In genomic region chrX:70433848-70434351, GRCh38 we compare ENCODE assay signal across 8 cellular contexts. TPM values are rescaled to one million over a fixed set of nuclear protein-coding genes. Genes with fewer than 3 reads are reported as not detected.
DNase-seq lines count a peak whose midpoint lies in the region; ATAC-seq and TF ChIP-seq lines count a peak whose summit lies in the region.

No MANE protein-coding gene starts in this region.

- H3K9me3 ChIP-seq in ectodermal cell (ENCODE audit: control insufficient read depth, low read length) = no peaks in the 10 kb centered on the region

- peak overlapping the region; percentile 86 for H3K4me3 Mint-ChIP-seq in activated CD4-positive, alpha-beta memory T cell treated with anti-CD3 and anti-CD28 coated beads for 36 hours
- peak overlapping the region; percentile 91 for H3K4me3 Mint-ChIP-seq in memory B cell

- TF ChIP-seq CTCF in AG09309 (IDR thresholded peaks at IDR 0.05; ENCODE audit: control insufficient read depth, insufficient read depth, low read depth, low read length, missing control alignments) = peak; percentile 75

- peak; percentile 48 for ATAC-seq in GM18873 (IDR thresholded peaks at IDR 0.05; ENCODE audit: low FRiP score, unreplicated experiment)
- peak; percentile 57 for ATAC-seq in HG03139 (IDR thresholded peaks at IDR 0.05; ENCODE audit: unreplicated experiment)
- peak; percentile 82 for ATAC-seq in memory B cell (ENCODE audit: low read depth)

- no peaks in the 10 kb centered on the region for H3K9me3 Mint-ChIP-seq in activated CD4-positive, alpha-beta memory T cell treated with anti-CD3 and anti-CD28 coated beads for 36 hours
- no peaks in the 10 kb centered on the region for H3K9me3 Mint-ChIP-seq in memory B cell

- peaks cover 12% of the 10 kb centered on the region for H3K4me1 ChIP-seq in ectodermal cell (ENCODE audit: control insufficient read depth, insufficient read depth, low read length)

- H3K4me1 Mint-ChIP-seq in activated CD4-positive, alpha-beta memory T cell treated with anti-CD3 and anti-CD28 coated beads for 36 hours (ENCODE audit: low read depth) = peaks cover 7% of the 10 kb centered on the region
- peaks cover 14% of the 10 kb centered on the region for H3K4me1 Mint-ChIP-seq in memory B cell

- POLR2A ChIA-PET in activated CD4-positive, alpha-beta memory T cell treated with anti-CD3 and anti-CD28 coated beads for 36 hours (lab: Charles Lee) = interaction anchor here (0.7 to 1.6 kb wide), 4 partner anchors 11 to 300 kb away, joined by 3 to 5 read pairs (median 4); partner anchors contain the start of genes DLG3, IGBP1, KIF4A and PDZD11

- H3K27me3 Mint-ChIP-seq in activated CD4-positive, alpha-beta memory T cell treated with anti-CD3 and anti-CD28 coated beads for 36 hours = peaks cover 2% of the 10 kb centered on the region
- H3K27me3 Mint-ChIP-seq in memory B cell = peaks cover 2% of the 10 kb centered on the region

- H3K36me3 Mint-ChIP-seq in activated CD4-positive, alpha-beta memory T cell treated with anti-CD3 and anti-CD28 coated beads for 36 hours = no peaks in the 10 kb centered on the region
- no peaks in the 10 kb centered on the region for H3K36me3 Mint-ChIP-seq in memory B cell

- H3K27ac Mint-ChIP-seq in activated CD4-positive, alpha-beta memory T cell treated with anti-CD3 and anti-CD28 coated beads for 36 hours = peak overlapping the region; percentile 80
- peak overlapping the region; percentile 92 for H3K27ac Mint-ChIP-seq in memory B cell

- 1% methylated on average over 37 of the region's 37 CpGs for WGBS in ectodermal cell, 2 experiments

- H3K27me3 ChIP-seq in ectodermal cell (ENCODE audit: control insufficient read depth, insufficient read depth, low read length, poor library complexity, severe bottlenecking) = no peaks in the 10 kb centered on the region

- H3K36me3 ChIP-seq in ectodermal cell (ENCODE audit: control insufficient read depth, insufficient read depth, low read length) = no peaks in the 10 kb centered on the region

- intact Hi-C loops in activated CD4-positive, alpha-beta memory T cell treated with anti-CD3 and anti-CD28 coated beads for 36 hours (cut with micrococcal nuclease) = loop anchor here (1.0 kb wide), 4 partner anchors 98 to 301 kb away; partner anchors contain the start of genes IGBP1 and KIF4A

- H3K4me3 ChIP-seq in AG09309 (ENCODE audit: control insufficient read depth, low read depth, low read length) = peak overlapping the region; percentile 65
- peak overlapping the region; percentile 63 for H3K4me3 ChIP-seq in ectodermal cell (ENCODE audit: insufficient read depth, low read depth, low read length)

- DNase-seq in AG09309 (ENCODE audit: low read depth) = no peak
- DNase-seq in NCI-H69 (lab: John Stamatoyannopoulos, UW) = peak; percentile 80
- DNase-seq in activated CD4-positive, alpha-beta memory T cell treated with anti-CD3 and anti-CD28 coated beads for 36 hours = peak; percentile 83
- DNase-seq in memory B cell (ENCODE audit: low spot score in 2 of 2) = peak; percentile 59 to 62
- DNase-seq in stimulated activated CD8-positive, alpha-beta memory T cell treated with anti-CD3 and anti-CD28 coated beads, Interleukin-15, amount 100 ng/mL, for 48 hours (ENCODE audit: low read depth in 2 of 2) = peak; percentile 53 to 57

- peak overlapping the region; percentile 74 for H3K27ac ChIP-seq in ectodermal cell (ENCODE audit: insufficient read depth, low read depth, low read length, poor library complexity, severe bottlenecking)

- CTCF ChIA-PET in activated CD4-positive, alpha-beta memory T cell treated with anti-CD3 and anti-CD28 coated beads for 36 hours (lab: Charles Lee) = interaction anchor here (0.8 to 2.3 kb wide), 5 partner anchors 10 to 300 kb away, joined by 3 to 14 read pairs (median 5); partner anchors contain the start of genes GDPD2, KIF4A and PDZD11

RNA-seq across cellular contexts. Expression of gene DLG3, which starts 10.7 kb away (rescaled TPM):
- total RNA-seq in activated CD4-positive, alpha-beta memory T cell treated with anti-CD3 and anti-CD28 coated beads for 36 hours = 10 to 100 TPM; 25.4 to 25.5 TPM
- 54.9 TPM for polyA plus RNA-seq in ectodermal cell (2013, experiment 1 of 4)
- 52.7 TPM for polyA plus RNA-seq in ectodermal cell (2013, experiment 2 of 4)
- 29.3 TPM for polyA plus RNA-seq in ectodermal cell (2013, experiment 3 of 4)
- polyA plus RNA-seq in ectodermal cell (2013, experiment 4 of 4) = 32.3 TPM

RNA-seq across cellular contexts. Expression of gene GDPD2, which starts 10.8 kb away (rescaled TPM):
- not detected for total RNA-seq in activated CD4-positive, alpha-beta memory T cell treated with anti-CD3 and anti-CD28 coated beads for 36 hours
- 7.3 TPM for polyA plus RNA-seq in ectodermal cell (2013, experiment 1 of 4)
- 9.1 TPM for polyA plus RNA-seq in ectodermal cell (2013, experiment 2 of 4)
- 9.6 TPM for polyA plus RNA-seq in ectodermal cell (2013, experiment 3 of 4)
- 12.4 TPM for polyA plus RNA-seq in ectodermal cell (2013, experiment 4 of 4)
